In the genomic region with DNA sequence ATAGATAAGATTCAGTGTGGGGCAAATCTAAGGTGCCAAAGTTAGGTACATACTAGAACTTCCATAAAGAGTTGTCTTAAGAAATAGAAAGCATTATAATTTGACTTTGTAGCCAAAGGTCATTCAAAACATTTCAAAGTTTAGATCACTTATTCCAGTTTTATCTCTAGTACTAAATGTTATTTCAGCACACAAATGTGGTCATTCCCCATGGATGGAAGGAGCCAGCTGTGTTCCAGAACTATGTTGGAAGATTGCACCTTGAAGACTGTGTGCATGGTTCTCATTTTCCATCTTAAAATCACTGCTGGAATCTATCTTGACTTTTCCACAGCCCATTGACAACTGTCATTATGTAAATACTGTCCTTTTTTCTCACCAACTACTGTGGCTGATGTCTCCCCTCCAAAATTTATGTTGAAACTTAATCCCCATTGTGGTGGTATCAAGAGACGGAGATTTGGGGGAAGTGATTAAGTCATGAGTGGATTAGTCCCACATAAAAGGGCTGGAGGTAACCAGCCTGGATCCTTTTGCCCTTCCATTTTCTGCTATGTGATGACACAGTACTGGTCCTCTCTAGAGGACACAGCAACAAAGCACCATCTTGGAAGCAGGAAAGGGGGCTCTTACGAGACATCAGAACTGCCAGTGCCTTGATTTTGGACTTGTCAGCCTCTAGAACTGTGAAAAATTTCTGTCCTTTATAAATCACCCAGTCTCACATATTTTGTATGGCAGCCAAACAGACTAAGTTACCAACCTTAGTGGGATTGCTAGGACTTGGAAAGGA, we compare ENCODE assay signal across 11 cellular contexts. TPM values are rescaled to one million over a fixed set of nuclear protein-coding genes. Genes with fewer than 3 reads are reported as not detected.
A peak's percentile ranks its signal among the peaks of the same experiment; 100 is the strongest.
DNase-seq lines count a peak whose midpoint lies in the region; ATAC-seq and TF ChIP-seq lines count a peak whose summit lies in the region.
"Had no signal": no experiment of that assay in that cellular context is flagged by ENCODE, and none has a peak within 500 bp of the region (broad histone marks: within the 10 kb centered on the region; RNA-seq: fewer than 3 reads in every experiment).

No MANE protein-coding gene starts in this region.

- 46% methylated on average over 2 of the region's 2 CpGs for WGBS in urinary bladder

- H3K9me3 Mint-ChIP-seq in activated naive CD4-positive, alpha-beta T cell treated with anti-CD3 and anti-CD28 coated beads for 36 hours, result no peaks in the 10 kb centered on the region
- H3K9me3 Mint-ChIP-seq in activated naive CD8-positive, alpha-beta T cell treated with anti-CD3 and anti-CD28 coated beads, Interleukin-2, amount 50 U/mL, for 24 hours, result no peaks in the 10 kb centered on the region

- H3K9me3 ChIP-seq in muscle layer of duodenum (ENCODE audit: control insufficient read depth in 1 of 2, low read length in 2 of 2), result no peaks in the 10 kb centered on the region
- H3K9me3 ChIP-seq: testis had no signal

- peaks cover 37 to 92% of the 10 kb centered on the region in 2 donors for H3K4me1 ChIP-seq in muscle layer of duodenum (ENCODE audit: control insufficient read depth in 1 of 2, insufficient read depth in 2 of 2, low read length in 2 of 2)
- H3K4me1 ChIP-seq in urinary bladder (ENCODE audit: insufficient read depth), result peaks cover 2% of the 10 kb centered on the region

- intact Hi-C loops in activated naive CD4-positive, alpha-beta T cell treated with anti-CD3 and anti-CD28 coated beads for 36 hours (cut with micrococcal nuclease), result loop anchor here (1.0 kb wide), 7 partner anchors 10 to 63 kb away; no protein-coding TSS in a partner anchor

- H3K27me3 ChIP-seq in muscle layer of duodenum (ENCODE audit: low read depth, low read length), result no peaks in the 10 kb centered on the region
- H3K27me3 ChIP-seq: testis had no signal

- H3K4me1 Mint-ChIP-seq in activated naive CD4-positive, alpha-beta T cell treated with anti-CD3 and anti-CD28 coated beads for 36 hours (ENCODE audit: low read depth), result peaks cover 93% of the 10 kb centered on the region
- H3K4me1 Mint-ChIP-seq in activated naive CD8-positive, alpha-beta T cell treated with anti-CD3 and anti-CD28 coated beads, Interleukin-2, amount 50 U/mL, for 24 hours, result peaks cover 99% of the 10 kb centered on the region

- CTCF ChIA-PET in activated naive CD4-positive, alpha-beta T cell treated with anti-CD3 and anti-CD28 coated beads for 36 hours (lab: Charles Lee), result interaction anchor here (1.0 to 4.1 kb wide), 3 partner anchors 12 to 24 kb away, joined by 3 to 42 read pairs (median 6); no protein-coding TSS in a partner anchor

- no peak for TF ChIP-seq CTCF in foreskin fibroblast (IDR thresholded peaks at IDR 0.05; ENCODE audit: low read depth, low read length)

- peak overlapping the region; percentile 98 for H3K27ac Mint-ChIP-seq in activated naive CD4-positive, alpha-beta T cell treated with anti-CD3 and anti-CD28 coated beads for 36 hours
- H3K27ac Mint-ChIP-seq in activated naive CD8-positive, alpha-beta T cell treated with anti-CD3 and anti-CD28 coated beads, Interleukin-2, amount 50 U/mL, for 24 hours, result peak overlapping the region; percentile 93

- peaks cover 77% of the 10 kb centered on the region for H3K36me3 Mint-ChIP-seq in activated naive CD4-positive, alpha-beta T cell treated with anti-CD3 and anti-CD28 coated beads for 36 hours (ENCODE audit: low read depth)
- peaks cover 68% of the 10 kb centered on the region for H3K36me3 Mint-ChIP-seq in activated naive CD8-positive, alpha-beta T cell treated with anti-CD3 and anti-CD28 coated beads, Interleukin-2, amount 50 U/mL, for 24 hours (ENCODE audit: low read depth)

- H3K36me3 ChIP-seq in muscle layer of duodenum (ENCODE audit: control insufficient read depth in 1 of 2, insufficient read depth in 2 of 2, low read length in 2 of 2), result no peaks in the 10 kb centered on the region
- no peaks in the 10 kb centered on the region for H3K36me3 ChIP-seq in urinary bladder (ENCODE audit: insufficient read depth)

- H3K4me3 Mint-ChIP-seq in activated naive CD4-positive, alpha-beta T cell treated with anti-CD3 and anti-CD28 coated beads for 36 hours, result peak overlapping the region; percentile 43
- peak overlapping the region; percentile 55 for H3K4me3 Mint-ChIP-seq in activated naive CD8-positive, alpha-beta T cell treated with anti-CD3 and anti-CD28 coated beads, Interleukin-2, amount 50 U/mL, for 24 hours

- no peaks in the 10 kb centered on the region for H3K27me3 Mint-ChIP-seq in activated naive CD4-positive, alpha-beta T cell treated with anti-CD3 and anti-CD28 coated beads for 36 hours (ENCODE audit: low read depth)
- H3K27me3 Mint-ChIP-seq in activated naive CD8-positive, alpha-beta T cell treated with anti-CD3 and anti-CD28 coated beads, Interleukin-2, amount 50 U/mL, for 24 hours, result no peaks in the 10 kb centered on the region

- DNase-seq in activated naive CD4-positive, alpha-beta T cell treated with anti-CD3 and anti-CD28 coated beads for 36 hours, result no peak
- DNase-seq in activated naive CD4-positive, alpha-beta T cell (lab: John Stamatoyannopoulos, UW), result no peak
- DNase-seq in activated naive CD8-positive, alpha-beta T cell treated with anti-CD3 and anti-CD28 coated beads, Interleukin-2, amount 50 U/mL, for 24 hours, result no peak
- DNase-seq in glomerular visceral epithelial cell (ENCODE audit: extremely low spot score) (no peak), foreskin fibroblast (no peak), iPS-NIHi7 (ENCODE audit: extremely low spot score) (no peak)
- DNase-seq: left cardiac atrium, NCI-H2081, testis had no signal

- H3K27ac ChIP-seq in muscle layer of duodenum (ENCODE audit: low read length), result peak overlapping the region; percentile 56
- H3K27ac ChIP-seq in urinary bladder (ENCODE audit: low read depth), result peak overlapping the region; percentile 45

- no peak overlapping the region for H3K4me3 ChIP-seq in muscle layer of duodenum (ENCODE audit: low read depth in 1 of 2, low read length in 2 of 2)
- H3K4me3 ChIP-seq in urinary bladder (ENCODE audit: low read depth, low read length), result no peak overlapping the region
- H3K4me3 ChIP-seq in foreskin fibroblast (ENCODE audit: low read depth in 1 of 2, low read length in 2 of 2), result no peak overlapping the region
- H3K4me3 ChIP-seq: testis had no signal

- peak; percentile 15 for ATAC-seq in activated naive CD8-positive, alpha-beta T cell treated with anti-CD3 and anti-CD28 coated beads, Interleukin-2, amount 50 U/mL, for 24 hours

RNA-seq across cellular contexts. Expression of gene TGFBR2, which starts 24.0 kb away (rescaled TPM):
- total RNA-seq in activated naive CD4-positive, alpha-beta T cell treated with anti-CD3 and anti-CD28 coated beads for 36 hours, result 10 to 100 TPM; 57.8 to 58.1 TPM
- 128 TPM for total RNA-seq in urinary bladder
- polyA plus RNA-seq in urinary bladder, result 161 TPM
